Comparison of ENCODE assay signal across 7 cellular contexts in genomic region chr1:165632152-165632469, GRCh38. TPM values are rescaled to one million over a fixed set of nuclear protein-coding genes. Genes with fewer than 3 reads are reported as not detected.
DNase-seq lines count a peak whose midpoint lies in the region; ATAC-seq and TF ChIP-seq lines count a peak whose summit lies in the region.

No MANE protein-coding gene starts in this region.

- peaks cover 24% of the 10 kb centered on the region for H3K4me1 ChIP-seq in KMS-11 (ENCODE audit: low read depth, poor library complexity, severe bottlenecking)
- H3K4me1 ChIP-seq in left lung, result peaks cover 33 to 59% of the 10 kb centered on the region in 2 donors
- peaks cover 0 to 51% (median 43%) of the 10 kb centered on the region in 4 donors for H3K4me1 ChIP-seq in tibial artery

- no peaks in the 10 kb centered on the region for H3K36me3 ChIP-seq in KMS-11 (ENCODE audit: insufficient read depth)
- H3K36me3 ChIP-seq in brain microvascular endothelial cell (replicated peaks), result no peaks in the 10 kb centered on the region
- peaks cover 0 to 5% of the 10 kb centered on the region in 2 donors for H3K36me3 ChIP-seq in left lung
- no peaks in the 10 kb centered on the region for H3K36me3 ChIP-seq in tibial artery

- H3K9ac ChIP-seq in KMS-11, result no peak overlapping the region

- H3K27ac ChIP-seq in KMS-11, result no peak overlapping the region
- peak overlapping the region; percentile 83 for H3K27ac ChIP-seq in brain microvascular endothelial cell
- peak overlapping the region; percentile 90 to 94 for H3K27ac ChIP-seq in left lung
- peak overlapping the region; percentile 77 to 88 for H3K27ac ChIP-seq in tibial artery

- H2AFZ ChIP-seq in KMS-11 (ENCODE audit: low read depth), result no peak overlapping the region

- TF ChIP-seq CTCF in KMS-11 (conservative IDR thresholded peaks at IDR 0.05; ENCODE audit: low read depth, low read length) (no peak), brain microvascular endothelial cell (IDR thresholded peaks at IDR 0.05; ENCODE audit: low read depth, low read length, missing control alignments) (no peak), left lung (IDR thresholded peaks at IDR 0.05) (no peak), tibial artery (IDR thresholded peaks at IDR 0.05) (no peak)

- intact Hi-C loops in left lung (cut with DNase I) (no loop called here), tibial artery (cut with DNase I; ENCODE audit: low total_unique reads) (loop anchor here (5.0 to 10.0 kb wide), 3 partner anchors 65 to 203 kb away; partner anchors contain the start of genes ALDH9A1 and TMCO1)

- peak overlapping the region; percentile 20 for H3K4me3 ChIP-seq in KMS-11 (IDR thresholded peaks at IDR 0.05; ENCODE audit: insufficient read depth, low read depth, low read length)
- peak overlapping the region; percentile 97 for H3K4me3 ChIP-seq in brain microvascular endothelial cell (ENCODE audit: low read depth, low read length)
- H3K4me3 ChIP-seq in left lung, result peak overlapping the region; percentile 66 to 83
- peak overlapping the region; percentile 67 to 90 for H3K4me3 ChIP-seq in tibial artery

- H3K4me2 ChIP-seq in KMS-11, result peak overlapping the region; percentile 87; the same call in 1 of the 2 replicates

- H3K9me3 ChIP-seq in left lung (no peaks in the 10 kb centered on the region), tibial artery (no peaks in the 10 kb centered on the region)

- ATAC-seq in left lung (peak; percentile 5), HG03565 (IDR thresholded peaks at IDR 0.05; ENCODE audit: unreplicated experiment) (no peak)

- H3K79me2 ChIP-seq in KMS-11 (ENCODE audit: insufficient read depth, low read depth), result no peaks in the 10 kb centered on the region

- H3K27me3 ChIP-seq in KMS-11 (ENCODE audit: insufficient read depth, low read depth) (no peaks in the 10 kb centered on the region), brain microvascular endothelial cell (replicated peaks) (no peaks in the 10 kb centered on the region), left lung (no peaks in the 10 kb centered on the region), tibial artery (no peaks in the 10 kb centered on the region)

- no peaks in the 10 kb centered on the region for H4K20me1 ChIP-seq in KMS-11 (ENCODE audit: insufficient read depth)

- in situ Hi-C loops in brain microvascular endothelial cell (cut with HindIII; ENCODE audit: low pct_ligation_motif_present, low sequenced_read_pairs), result no loop called here

- no peak for DNase-seq in brain microvascular endothelial cell
- DNase-seq in left lung, result no peak
- DNase-seq in tibial artery, result no peak
- DNase-seq in NCI-H187 treated with DMSO at 0.1 percent for 48 hours (lab: John Stamatoyannopoulos, UW), result no peak
- no peak for DNase-seq in activated naive CD4-positive, alpha-beta T cell treated with anti-CD3 and anti-CD28 coated beads, Interleukin-2, amount 50 U/mL, for 16 hours

RNA-seq across cellular contexts. Expression of gene MGST3, which starts 1.1 kb away (rescaled TPM):
- 100 to 1,000 TPM; 213 to 217 TPM for total RNA-seq in left lung

Comparison
In these comparisons a context has a peak if more than half of its experiments do, and no peak if none do; other contexts are left out.
1. H3K4me3 ChIP-seq: peak in every context shown above with its lines; median percentile 97 in brain microvascular endothelial cell; 78 in tibial artery; 74 in left lung; 20 in KMS-11.